In genomic region chr1:28835237-28835650, GRCh38 we compare ENCODE assay signal across 1 cellular context.
TF ChIP-seq lines count a peak whose summit lies in the region.

No MANE protein-coding gene starts in this region.

TF ChIP-seq in SK-N-SH, 30 proteins besides CTCF, POLR2A, EP300 and RAD21 (continued from another document):
- TF ChIP-seq, protein P1, sequence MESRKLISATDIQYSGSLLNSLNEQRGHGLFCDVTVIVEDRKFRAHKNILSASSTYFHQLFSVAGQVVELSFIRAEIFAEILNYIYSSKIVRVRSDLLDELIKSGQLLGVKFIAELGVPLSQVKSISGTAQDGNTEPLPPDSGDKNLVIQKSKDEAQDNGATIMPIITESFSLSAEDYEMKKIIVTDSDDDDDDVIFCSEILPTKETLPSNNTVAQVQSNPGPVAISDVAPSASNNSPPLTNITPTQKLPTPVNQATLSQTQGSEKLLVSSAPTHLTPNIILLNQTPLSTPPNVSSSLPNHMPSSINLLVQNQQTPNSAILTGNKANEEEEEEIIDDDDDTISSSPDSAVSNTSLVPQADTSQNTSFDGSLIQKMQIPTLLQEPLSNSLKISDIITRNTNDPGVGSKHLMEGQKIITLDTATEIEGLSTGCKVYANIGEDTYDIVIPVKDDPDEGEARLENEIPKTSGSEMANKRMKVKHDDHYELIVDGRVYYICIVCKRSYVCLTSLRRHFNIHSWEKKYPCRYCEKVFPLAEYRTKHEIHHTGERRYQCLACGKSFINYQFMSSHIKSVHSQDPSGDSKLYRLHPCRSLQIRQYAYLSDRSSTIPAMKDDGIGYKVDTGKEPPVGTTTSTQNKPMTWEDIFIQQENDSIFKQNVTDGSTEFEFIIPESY (IDR thresholded peaks at IDR 0.05; ENCODE audit: borderline replicate concordance, low read depth), result no peak
- TF ChIP-seq TCF12 (IDR thresholded peaks at IDR 0.05) (peak; percentile 23; the same call in 1 of the 2 replicates), MXI1 (IDR thresholded peaks at IDR 0.05; ENCODE audit: low read depth, low read length) (peak; percentile 78; the same call in 1 of the 2 replicates), JUND (IDR thresholded peaks at IDR 0.05) (no peak), REST (IDR thresholded peaks at IDR 0.05; ENCODE audit: low read depth, low read length) (no peak), SMC3 (IDR thresholded peaks at IDR 0.05; ENCODE audit: low read depth, low read length) (no peak; the same call in 1 of the 2 replicates), RFX5 (IDR thresholded peaks at IDR 0.05; ENCODE audit: low read length) (no peak), SIN3A (IDR thresholded peaks at IDR 0.05; ENCODE audit: borderline replicate concordance, low read depth, low read length) (no peak), NRF1 (IDR thresholded peaks at IDR 0.05; ENCODE audit: low read depth, low read length) (no peak), POLR2AphosphoS5 (IDR thresholded peaks at IDR 0.05; ENCODE audit: low read depth, low read length) (no peak), CHD2 (IDR thresholded peaks at IDR 0.05; ENCODE audit: low read length, partially characterized antibody) (peak; percentile 86), USF1 (IDR thresholded peaks at IDR 0.05; ENCODE audit: borderline replicate concordance, low read depth) (no peak), YY1 (IDR thresholded peaks at IDR 0.05; ENCODE audit: low read depth) (no peak), TAF1 (IDR thresholded peaks at IDR 0.05; ENCODE audit: borderline replicate concordance, low read depth, low read length) (no peak), GABPA (IDR thresholded peaks at IDR 0.05; ENCODE audit: low read depth) (no peak), MEF2A (IDR thresholded peaks at IDR 0.05; ENCODE audit: borderline replicate concordance, low read depth) (no peak), NFIC (IDR thresholded peaks at IDR 0.05; ENCODE audit: borderline replicate concordance) (peak; percentile 20; the same call in 1 of the 2 replicates), ELF1 (IDR thresholded peaks at IDR 0.05) (no peak)
- TF ChIP-seq, protein P2, sequence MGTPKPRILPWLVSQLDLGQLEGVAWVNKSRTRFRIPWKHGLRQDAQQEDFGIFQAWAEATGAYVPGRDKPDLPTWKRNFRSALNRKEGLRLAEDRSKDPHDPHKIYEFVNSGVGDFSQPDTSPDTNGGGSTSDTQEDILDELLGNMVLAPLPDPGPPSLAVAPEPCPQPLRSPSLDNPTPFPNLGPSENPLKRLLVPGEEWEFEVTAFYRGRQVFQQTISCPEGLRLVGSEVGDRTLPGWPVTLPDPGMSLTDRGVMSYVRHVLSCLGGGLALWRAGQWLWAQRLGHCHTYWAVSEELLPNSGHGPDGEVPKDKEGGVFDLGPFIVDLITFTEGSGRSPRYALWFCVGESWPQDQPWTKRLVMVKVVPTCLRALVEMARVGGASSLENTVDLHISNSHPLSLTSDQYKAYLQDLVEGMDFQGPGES (IDR thresholded peaks at IDR 0.05; ENCODE audit: low read depth, low read length), result no peak
